Comparison of ENCODE assay signal across 9 cellular contexts in the genomic region with DNA sequence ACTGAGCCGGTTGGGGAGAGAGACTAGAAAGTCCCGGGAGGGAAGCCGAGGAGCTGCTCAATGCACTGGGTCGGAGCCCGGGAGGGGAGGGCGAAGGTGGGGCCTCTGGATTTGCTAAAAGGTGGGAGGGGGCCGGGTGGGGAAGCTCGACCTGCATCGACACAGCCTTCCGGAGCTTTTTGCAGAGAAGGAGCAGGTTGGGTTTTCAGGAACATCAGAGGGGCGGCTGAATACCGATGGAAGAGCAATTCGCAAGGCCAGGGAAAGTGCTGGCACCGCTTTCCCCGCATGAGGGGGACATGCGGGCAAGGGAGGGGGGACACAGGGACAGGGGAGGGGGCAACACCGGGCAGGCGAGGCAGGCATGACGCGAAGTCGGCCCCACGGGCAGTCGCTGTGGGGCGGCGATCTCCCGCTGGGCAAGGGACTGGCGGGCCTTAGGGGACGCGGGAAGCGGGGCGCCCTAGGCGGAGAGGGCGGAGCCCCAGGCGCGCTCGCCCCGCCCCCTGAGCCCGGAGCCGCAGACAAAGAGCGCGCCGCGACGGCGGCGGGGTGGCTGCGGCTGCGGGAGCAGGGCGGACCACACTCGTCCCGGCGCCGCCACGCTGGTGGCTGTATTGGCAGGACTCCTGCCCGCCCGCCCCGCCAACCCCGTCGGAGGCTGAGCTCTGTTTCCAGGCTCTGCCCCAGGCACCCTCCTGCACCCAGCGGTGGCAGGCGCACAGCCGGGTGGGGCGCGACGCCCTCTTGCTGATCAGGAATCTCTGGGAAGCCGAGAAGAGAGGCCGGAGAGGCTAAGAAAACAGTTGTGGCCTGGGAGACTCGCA. TPM values are rescaled to one million over a fixed set of nuclear protein-coding genes. Genes with fewer than 3 reads are reported as not detected.
DNase-seq lines count a peak whose midpoint lies in the region; ATAC-seq and TF ChIP-seq lines count a peak whose summit lies in the region.
"Had no signal": no experiment of that assay in that cellular context is flagged by ENCODE, and none has a peak within 500 bp of the region (broad histone marks: within the 10 kb centered on the region; RNA-seq: fewer than 3 reads in every experiment).

No MANE protein-coding gene starts in this region.

- peaks cover 13% of the 10 kb centered on the region for H3K27me3 Mint-ChIP-seq in HFFc6 (ENCODE audit: insufficient read depth)

- H3K4me3 ChIP-seq in PC-3 (ENCODE audit: low read length) (peak overlapping the region; percentile 59), right cardiac atrium (ENCODE audit: low read length) (peak overlapping the region; percentile 24), smooth muscle cell (peak overlapping the region; percentile 54)

- ATAC-seq in GM21723 (IDR thresholded peaks at IDR 0.05; ENCODE audit: unreplicated experiment) (peak; percentile 52), PC-3 (peak; percentile 80), right cardiac atrium (peak; percentile 87 to 88), GM18498 (IDR thresholded peaks at IDR 0.05; ENCODE audit: unreplicated experiment) (no peak), GM19397 (IDR thresholded peaks at IDR 0.05; ENCODE audit: unreplicated experiment) (no peak)

- intact Hi-C loops in PC-3 (cut with micrococcal nuclease) = no loop called here
- intact Hi-C loops in right cardiac atrium (cut with DNase I) = no loop called here

- no peaks in the 10 kb centered on the region for H3K79me2 ChIP-seq in PC-3 (ENCODE audit: low read length)
- H3K79me2 ChIP-seq in smooth muscle cell (ENCODE audit: low read depth) = no peaks in the 10 kb centered on the region

- CTCF ChIA-PET in PC-3 (lab: Charles Lee) = no interaction called here

- H3K9me3 Mint-ChIP-seq in HFFc6 = no peaks in the 10 kb centered on the region

- no peak overlapping the region for H3K9ac ChIP-seq in PC-3 (ENCODE audit: low read length)
- no peak overlapping the region for H3K9ac ChIP-seq in smooth muscle cell (ENCODE audit: low read depth)

- DNase-seq in PC-3 (peak; percentile 24), right cardiac atrium (peak; percentile 55 to 86 (median 77)), smooth muscle cell (lab: John Stamatoyannopoulos, UW; ENCODE audit: unreplicated experiment) (no peak), HFFc6 (no peak)
- DNase-seq in activated naive CD4-positive, alpha-beta T cell treated with anti-CD3 and anti-CD28 coated beads, Interleukin-2, amount 50 U/mL, for 16 hours = peak; percentile 59

- H3K36me3 ChIP-seq in PC-3 (ENCODE audit: low read depth, low read length) (no peaks in the 10 kb centered on the region), smooth muscle cell (ENCODE audit: low read depth) (no peaks in the 10 kb centered on the region)

- BruUV-seq in PC-3 (replicated peaks; lab: Mats Ljungman, UMichigan) = no TSS peak

- H3K27ac ChIP-seq in PC-3 (ENCODE audit: low read length) (no peak overlapping the region), right cardiac atrium (ENCODE audit: low read length) (no peak overlapping the region), smooth muscle cell (ENCODE audit: low read depth) (no peak overlapping the region)

- H3K27ac Mint-ChIP-seq in HFFc6 = no peak overlapping the region

- peak overlapping the region; percentile 80 for H2AFZ ChIP-seq in PC-3 (ENCODE audit: low read length)
- H2AFZ ChIP-seq in smooth muscle cell (ENCODE audit: low read depth) = no peak overlapping the region

- no peaks in the 10 kb centered on the region; the same call in 1 of the 2 replicates for H3K4me1 ChIP-seq in PC-3 (ENCODE audit: insufficient read depth, low read length)
- H3K4me1 ChIP-seq in right cardiac atrium (ENCODE audit: control insufficient read depth, insufficient read depth, low read length) = no peaks in the 10 kb centered on the region
- H3K4me1 ChIP-seq in smooth muscle cell (ENCODE audit: low read depth) = no peaks in the 10 kb centered on the region

- H3K4me3 Mint-ChIP-seq in HFFc6 = no peak overlapping the region; the same call in 1 of the 2 replicates

- H3K4me1 Mint-ChIP-seq in HFFc6 (ENCODE audit: low read depth) = no peaks in the 10 kb centered on the region

- WGBS in right cardiac atrium = 6% methylated on average over 66 of the region's 68 CpGs
- 27% methylated on average over 60 of the region's 68 CpGs for WGBS in smooth muscle cell (ENCODE audit: low lambda C conversion rate)

- H3K9me2 ChIP-seq in PC-3 (replicated peaks; ENCODE audit: low read length) = no peaks in the 10 kb centered on the region

- H3K4me2 ChIP-seq in PC-3 (ENCODE audit: low read length) (peak overlapping the region; percentile 88), smooth muscle cell (peak overlapping the region; percentile 78)

- H3K27me3 ChIP-seq in PC-3 (ENCODE audit: low read length) (no peaks in the 10 kb centered on the region), right cardiac atrium (ENCODE audit: control insufficient read depth, insufficient read depth) (no peaks in the 10 kb centered on the region), smooth muscle cell (ENCODE audit: low read depth) (no peaks in the 10 kb centered on the region)

- no peaks in the 10 kb centered on the region for H3K36me3 Mint-ChIP-seq in HFFc6 (ENCODE audit: low read depth)

- H3F3A ChIP-seq in PC-3 (ENCODE audit: low read length, unreplicated experiment) = no peaks in the 10 kb centered on the region
- no peaks in the 10 kb centered on the region for H3F3A ChIP-seq in smooth muscle cell (ENCODE audit: low read depth)

- POLR2A ChIA-PET in PC-3 (lab: Charles Lee; ENCODE audit: unreplicated experiment) = no interaction called here

- no peaks in the 10 kb centered on the region for H3K9me3 ChIP-seq in PC-3 (ENCODE audit: low read length)
- no peaks in the 10 kb centered on the region for H3K9me3 ChIP-seq in right cardiac atrium (ENCODE audit: control insufficient read depth, low read length)
- H3K9me3 ChIP-seq in smooth muscle cell (replicated peaks; ENCODE audit: low read depth) = no peaks in the 10 kb centered on the region

- H4K20me1 ChIP-seq in PC-3 (ENCODE audit: low read length) = no peaks in the 10 kb centered on the region
- H4K20me1 ChIP-seq in smooth muscle cell (ENCODE audit: low read depth) = no peaks in the 10 kb centered on the region

- TF ChIP-seq CTCF in PC-3 (conservative IDR thresholded peaks at IDR 0.05; ENCODE audit: low read depth, low read length) (no peak), smooth muscle cell (IDR thresholded peaks at IDR 0.05; ENCODE audit: borderline replicate concordance, insufficient read depth, poor library complexity, severe bottlenecking) (no peak), HFFc6 (IDR thresholded peaks at IDR 0.05) (no peak)

RNA-seq across cellular contexts. Expression of a gene that starts 11.6 kb away (rescaled TPM):
- total RNA-seq in PC-3 (2014; rRNA removed) = 0.26 and 0.63 TPM in 2 replicates
- 1 to 10 TPM; 3.6 to 6.9 (median 5.4) TPM for total RNA-seq in right cardiac atrium
- 4.1 TPM for polyA plus RNA-seq in right cardiac atrium
- 2.3 and 3.1 TPM in 2 replicates for total RNA-seq in smooth muscle cell
- polyA plus RNA-seq in smooth muscle cell = 2.3 and 2.9 TPM in 2 replicates
- not detected for total RNA-seq in HFFc6 (2021; fragmentation: NEBNext Ultra II Directional; extraction: Animal tissue kit (Norgen Biotek cat#: 25700))

RNA-seq across cellular contexts. Expression of a gene that starts 24.3 kb away (rescaled TPM):
- total RNA-seq in PC-3 (2014; rRNA removed) = 232 and 298 TPM in 2 replicates
- total RNA-seq in right cardiac atrium = 100 to 1,000 TPM; 162 to 208 (median 193) TPM
- 336 TPM for polyA plus RNA-seq in right cardiac atrium
- 397 and 443 TPM in 2 replicates for total RNA-seq in smooth muscle cell
- polyA plus RNA-seq in smooth muscle cell = 663 and 677 TPM in 2 replicates
- total RNA-seq in HFFc6 (2021; fragmentation: NEBNext Ultra II Directional; extraction: Animal tissue kit (Norgen Biotek cat#: 25700)) = 100 to 1,000 TPM; 171 to 247 (median 182) TPM

RNA-seq across cellular contexts. Expression of a gene that starts 24.6 kb away (rescaled TPM):
- total RNA-seq in PC-3 (2014; rRNA removed) (88.6 and 104 TPM in 2 replicates), right cardiac atrium (10 to 100 TPM; 60.6 to 68.6 (median 66.6) TPM), smooth muscle cell (63.3 and 86.0 TPM in 2 replicates)
- polyA plus RNA-seq in right cardiac atrium (66.9 TPM), smooth muscle cell (88.9 and 89.7 TPM in 2 replicates)
- 10 to 100 TPM; 60.2 to 67.1 (median 62.8) TPM for total RNA-seq in HFFc6 (2021; fragmentation: NEBNext Ultra II Directional; extraction: Animal tissue kit (Norgen Biotek cat#: 25700))

RNA-seq across cellular contexts. Expression of a gene that starts 37.9 kb away (rescaled TPM):
- 0.40 and 1.5 TPM in 2 replicates for total RNA-seq in PC-3 (2014; rRNA removed)
- total RNA-seq in right cardiac atrium = 10 to 100 TPM; 27.0 to 53.1 (median 39.3) TPM
- polyA plus RNA-seq in right cardiac atrium = 36.5 TPM
- not detected in 2 replicates for total RNA-seq in smooth muscle cell
- 0.05 and 1.5 TPM in 2 replicates for polyA plus RNA-seq in smooth muscle cell
- under 1 TPM; 0.14 to 0.51 (median 0.27) TPM for total RNA-seq in HFFc6 (2021; fragmentation: NEBNext Ultra II Directional; extraction: Animal tissue kit (Norgen Biotek cat#: 25700))
- total RNA-seq: T-helper 2 cell treated with Interferon-gamma antibody and Interleukin-4, amounts not matched to agents 100 ng/mL and 5 ng/mL, for 36 hours had no signal

RNA-seq across cellular contexts. Expression of a gene that starts 54.7 kb away (rescaled TPM):
- total RNA-seq in PC-3 (2014; rRNA removed) = 27.3 and 43.5 TPM in 2 replicates
- 10 to 100 TPM in 1 of 4 donors, 1 to 10 TPM in 3; 7.0 to 10.9 (median 9.5) TPM for total RNA-seq in right cardiac atrium
- polyA plus RNA-seq in right cardiac atrium = 6.8 TPM
- 0.58 and 0.67 TPM in 2 replicates for total RNA-seq in smooth muscle cell
- 3.9 and 7.8 TPM in 2 replicates for polyA plus RNA-seq in smooth muscle cell
- 10 to 100 TPM; 13.2 to 33.4 (median 15.8) TPM for total RNA-seq in HFFc6 (2021; fragmentation: NEBNext Ultra II Directional; extraction: Animal tissue kit (Norgen Biotek cat#: 25700))

Comparison
In these comparisons a context has a peak if more than half of its experiments do, and no peak if none do; other contexts are left out.
1. ATAC-seq: peak in GM21723 (single experiment), PC-3 (single experiment) and right cardiac atrium (2 of 2); none in GM18498 (single experiment) and GM19397 (single experiment).
2. DNase-seq: peak in PC-3 (single experiment), activated naive CD4-positive, alpha-beta T cell treated with anti-CD3 and anti-CD28 coated beads, Interleukin-2, amount 50 U/mL, for 16 hours (single experiment) and right cardiac atrium (3 of 3); none in smooth muscle cell (single experiment) and HFFc6 (single experiment).
3. Peak in every context shown above with its lines, with median percentiles within 50 percentile points of each other: H3K4me3 ChIP-seq.